ENCODE assay signal across 8 cellular contexts in genomic region chr2:231961349-231962166, GRCh38. TPM values are rescaled to one million over a fixed set of nuclear protein-coding genes. Genes with fewer than 3 reads are reported as not detected.
DNase-seq lines count a peak whose midpoint lies in the region; ATAC-seq and TF ChIP-seq lines count a peak whose summit lies in the region.

DIS3L2 (plus strand) TSS chr2:231961713; CDS start chr2:232014928, 53,215 bp downstream.

- ATAC-seq in HG03378 (IDR thresholded peaks at IDR 0.05; ENCODE audit: unreplicated experiment) = peak; percentile 85

- intact Hi-C loops in colonic mucosa (cut with DNase I) = no loop called here

- peak; percentile 68 to 79 for DNase-seq in AML-193 (lab: John Stamatoyannopoulos, UW)
- DNase-seq in NCI-H460 (ENCODE audit: extremely low read depth, low read depth) = peak; percentile 64
- peak; percentile 66 to 70 for DNase-seq in activated CD4-positive, alpha-beta T cell treated with anti-CD3 and anti-CD28 coated beads for 4 hours
- DNase-seq in colonic mucosa = peak; percentile 85
- peak; percentile 64 to 70 for DNase-seq in stimulated activated CD4-positive, alpha-beta T cell treated with anti-CD3 and anti-CD28 coated beads, Interleukin-1b, Interleukin-23, amount 100 ng/mL, for 4 hours (ENCODE audit: low read depth in 2 of 2)

- no peaks in the 10 kb centered on the region for H3K9me3 ChIP-seq in colonic mucosa

- H3K27me3 ChIP-seq in colonic mucosa (no peaks in the 10 kb centered on the region), layer of hippocampus (ENCODE audit: control insufficient read depth, insufficient read depth, low read length) (no peaks in the 10 kb centered on the region)

- peak within 1 kb of the TSS; percentile 63 to 91 for H3K9ac ChIP-seq in colonic mucosa (ENCODE audit: low read depth in 2 of 2, low read length in 2 of 2)

- no peaks in the 10 kb centered on the region for H3K36me3 ChIP-seq in colonic mucosa

- TF ChIP-seq CTCF in colonic mucosa (IDR thresholded peaks at IDR 0.05) = no peak

- peak within 1 kb of the TSS; percentile 70 for H3K27ac ChIP-seq in colonic mucosa
- H3K27ac ChIP-seq in layer of hippocampus (ENCODE audit: low read depth, low read length) = peak within 1 kb of the TSS; percentile 85

- no peaks in the 10 kb centered on the region for H3K4me1 ChIP-seq in colonic mucosa

- H3K4me3 ChIP-seq in colonic mucosa = peak within 1 kb of the TSS; percentile 93

- TF ChIP-seq POLR2A in GM19099 (IDR thresholded peaks at IDR 0.05; ENCODE audit: extremely low read depth, insufficient read length, low read depth) = peak; percentile 72

RNA-seq across cellular contexts. Expression of gene DIS3L2, which starts in this region (rescaled TPM):
- 23.1 and 26.0 TPM in 2 replicates for total RNA-seq in NCI-H460 (2014; rRNA removed; shearing (Covaris generic))
- polyA plus RNA-seq in NCI-H460 (2014; cell fraction: nucleus; rRNA removed) = 43.1 and 54.3 TPM in 2 replicates
- 10 to 100 TPM; 22.6 to 32.3 TPM for total RNA-seq in colonic mucosa

Comparison
In these comparisons a context has a peak if more than half of its experiments do, and no peak if none do; other contexts are left out.
1. Peak in every context shown above with its lines: DNase-seq, ATAC-seq, H3K4me3 ChIP-seq and H3K27ac ChIP-seq.